In genomic region chr1:27366113-27366410, GRCh38 we compare ENCODE assay signal across 8 cellular contexts. TPM values are rescaled to one million over a fixed set of nuclear protein-coding genes. Genes with fewer than 3 reads are reported as not detected.
A peak's percentile ranks its signal among the peaks of the same experiment; 100 is the strongest.
DNase-seq lines count a peak whose midpoint lies in the region; ATAC-seq and TF ChIP-seq lines count a peak whose summit lies in the region.

No MANE protein-coding gene starts in this region.

- H3K9me3 ChIP-seq in OCI-LY7 (ENCODE audit: low read length) (no peaks in the 10 kb centered on the region), esophagus muscularis mucosa (no peaks in the 10 kb centered on the region), muscle layer of colon (ENCODE audit: low read length) (no peaks in the 10 kb centered on the region)

- DNase-seq in GM10248 (ENCODE audit: extremely low spot score) (peak; percentile 62), HK-2 (ENCODE audit: unreplicated experiment) (peak; percentile 87), OCI-LY7 (ENCODE audit: low spot score) (peak; percentile 36), esophagus muscularis mucosa (ENCODE audit: extremely low spot score) (peak; percentile 94)
- DNase-seq in activated T-cell treated with anti-CD3 and anti-CD28 coated beads, Interleukin-2, amount 50 U/mL, for 72 hours: peak; percentile 89 to 92

- no TSS peak for BruUV-seq in OCI-LY7 (replicated peaks; lab: Mats Ljungman, UMichigan)

- H3K4me2 ChIP-seq in OCI-LY7 (ENCODE audit: low read length): peak overlapping the region; percentile 87

- intact Hi-C loops in OCI-LY7 (cut with micrococcal nuclease; ENCODE audit: unreplicated experiment): no loop called here
- intact Hi-C loops in esophagus muscularis mucosa (cut with DNase I): no loop called here

- H3K4me1 ChIP-seq in OCI-LY7 (ENCODE audit: insufficient read depth, low read length, poor library complexity, severe bottlenecking) (peaks cover 22% of the 10 kb centered on the region), esophagus muscularis mucosa (peaks cover 37 to 51% (median 44%) of the 10 kb centered on the region in 4 donors), muscle layer of colon (ENCODE audit: insufficient read depth, low read length) (peaks cover 20% of the 10 kb centered on the region)

- H3K36me3 Mint-ChIP-seq in activated T-cell treated with anti-CD3 and anti-CD28 coated beads, Interleukin-2, amount 50 U/mL, for 72 hours (ENCODE audit: insufficient read depth in 2 of 2): no peaks in the 10 kb centered on the region
- no peaks in the 10 kb centered on the region for H3K36me3 Mint-ChIP-seq in stimulated activated memory B cell treated with anti-CD40 and anti-IgM and Interleukin-4, amounts not matched to agents 10 μg/mL and 1 μg/mL and 100 μg/mL, for 72 hours

- no peaks in the 10 kb centered on the region for H3K9me2 ChIP-seq in OCI-LY7 (ENCODE audit: insufficient read depth, low read length)

- no peaks in the 10 kb centered on the region for H3K9me3 Mint-ChIP-seq in activated T-cell treated with anti-CD3 and anti-CD28 coated beads, Interleukin-2, amount 50 U/mL, for 72 hours
- H3K9me3 Mint-ChIP-seq in stimulated activated memory B cell treated with anti-CD40 and anti-IgM and Interleukin-4, amounts not matched to agents 10 μg/mL and 1 μg/mL and 100 μg/mL, for 72 hours: no peaks in the 10 kb centered on the region

- peak; percentile 79 to 83 for ATAC-seq in activated T-cell treated with anti-CD3 and anti-CD28 coated beads, Interleukin-2, amount 50 U/mL, for 72 hours (replicated peaks in 1 of 2)
- ATAC-seq in stimulated activated memory B cell treated with anti-CD40 and anti-IgM and Interleukin-4, amounts not matched to agents 10 μg/mL and 1 μg/mL and 100 μg/mL, for 72 hours: peak; percentile 75
- ATAC-seq in HG02870 (IDR thresholded peaks at IDR 0.05; ENCODE audit: unreplicated experiment): no peak

- H3K27me3 ChIP-seq in esophagus muscularis mucosa: no peaks in the 10 kb centered on the region
- H3K27me3 ChIP-seq in muscle layer of colon (ENCODE audit: control insufficient read depth in 1 of 2, insufficient read depth in 2 of 2, low read length in 2 of 2): no peaks in the 10 kb centered on the region

- H3K4me3 Mint-ChIP-seq in activated T-cell treated with anti-CD3 and anti-CD28 coated beads, Interleukin-2, amount 50 U/mL, for 72 hours: peak overlapping the region; percentile 95 to 96
- H3K4me3 Mint-ChIP-seq in stimulated activated memory B cell treated with anti-CD40 and anti-IgM and Interleukin-4, amounts not matched to agents 10 μg/mL and 1 μg/mL and 100 μg/mL, for 72 hours: peak overlapping the region; percentile 93

- 0% methylated on average over 6 of the region's 30 CpGs for WGBS in esophagus muscularis mucosa

- no peak for TF ChIP-seq EP300 in esophagus muscularis mucosa (IDR thresholded peaks at IDR 0.05)

- H3K27ac ChIP-seq in OCI-LY7 (ENCODE audit: low read depth, low read length, poor library complexity, severe bottlenecking) (no peak overlapping the region), esophagus muscularis mucosa (replicated peaks in 1 of 4) (peak overlapping the region; percentile 98 to 100 (median 99)), muscle layer of colon (ENCODE audit: low read depth, low read length) (peak overlapping the region; percentile 98)

- peak overlapping the region; percentile 68 for H3K27ac Mint-ChIP-seq in activated T-cell treated with anti-CD3 and anti-CD28 coated beads, Interleukin-2, amount 50 U/mL, for 72 hours
- peak overlapping the region; percentile 83 for H3K27ac Mint-ChIP-seq in stimulated activated memory B cell treated with anti-CD40 and anti-IgM and Interleukin-4, amounts not matched to agents 10 μg/mL and 1 μg/mL and 100 μg/mL, for 72 hours

- CTCF ChIA-PET in GM10248 (lab: Yijun Ruan, JAX) (interaction anchor here (1.0 to 8.2 kb wide), 18 partner anchors 8 to 321 kb away, joined by 3 to 71 read pairs (median 6); partner anchors contain the start of genes CD164L2, FCN3 and GPR3), OCI-LY7 (lab: Charles Lee; ENCODE audit: unreplicated experiment) (interaction anchor here (0.6 to 0.9 kb wide), 5 partner anchors 22 to 1319 kb away, joined by 3 to 22 read pairs (median 7); partner anchors contain the start of gene SYTL1)

- H3K36me3 ChIP-seq in OCI-LY7 (ENCODE audit: insufficient read depth, low read length) (no peaks in the 10 kb centered on the region), esophagus muscularis mucosa (peaks cover 36 to 42% (median 37%) of the 10 kb centered on the region in 4 donors), muscle layer of colon (ENCODE audit: insufficient read depth, low read length) (peaks cover 27% of the 10 kb centered on the region)

- no peaks in the 10 kb centered on the region for H3K79me2 ChIP-seq in OCI-LY7 (ENCODE audit: insufficient read depth, low read depth, low read length)

- no peaks in the 10 kb centered on the region for H4K20me1 ChIP-seq in OCI-LY7 (ENCODE audit: insufficient read depth, low read length)

- peak; percentile 17 for TF ChIP-seq POLR2A in esophagus muscularis mucosa (IDR thresholded peaks at IDR 0.05; ENCODE audit: low read depth)

- TF ChIP-seq CTCF in GM10248 (IDR thresholded peaks at IDR 0.05; ENCODE audit: control extremely low read depth, extremely low read depth, low read depth, missing control alignments): no peak
- no peak for TF ChIP-seq CTCF in OCI-LY7 (conservative IDR thresholded peaks at IDR 0.05; ENCODE audit: low read length)
- TF ChIP-seq CTCF in esophagus muscularis mucosa (IDR thresholded peaks at IDR 0.05): no peak

- peak overlapping the region; percentile 62 for H3K4me3 ChIP-seq in OCI-LY7 (ENCODE audit: low read depth, low read length, poor library complexity, severe bottlenecking)
- H3K4me3 ChIP-seq in esophagus muscularis mucosa: peak overlapping the region; percentile 77 to 96 (median 89)
- H3K4me3 ChIP-seq in muscle layer of colon (ENCODE audit: low read depth in 1 of 2, low read length in 2 of 2): peak overlapping the region; percentile 61 to 62

- H3K27me3 Mint-ChIP-seq in activated T-cell treated with anti-CD3 and anti-CD28 coated beads, Interleukin-2, amount 50 U/mL, for 72 hours (ENCODE audit: low read depth): no peaks in the 10 kb centered on the region
- H3K27me3 Mint-ChIP-seq in stimulated activated memory B cell treated with anti-CD40 and anti-IgM and Interleukin-4, amounts not matched to agents 10 μg/mL and 1 μg/mL and 100 μg/mL, for 72 hours: no peaks in the 10 kb centered on the region

- H3K9ac ChIP-seq in muscle layer of colon (ENCODE audit: low read length): peak overlapping the region; percentile 49

- H3K4me1 Mint-ChIP-seq in activated T-cell treated with anti-CD3 and anti-CD28 coated beads, Interleukin-2, amount 50 U/mL, for 72 hours (ENCODE audit: low read depth): peaks cover 34% of the 10 kb centered on the region
- peaks cover 56% of the 10 kb centered on the region for H3K4me1 Mint-ChIP-seq in stimulated activated memory B cell treated with anti-CD40 and anti-IgM and Interleukin-4, amounts not matched to agents 10 μg/mL and 1 μg/mL and 100 μg/mL, for 72 hours

- H2AFZ ChIP-seq in OCI-LY7 (ENCODE audit: low read length): peak overlapping the region; percentile 89; the same call in 1 of the 2 replicates

- POLR2A ChIA-PET in GM10248 (lab: Yijun Ruan, JAX): interaction anchor here (0.7 kb wide), 2 partner anchors 40 to 380 kb away, joined by 6 read pairs; no protein-coding TSS in a partner anchor
- POLR2A ChIA-PET in OCI-LY7 (lab: Charles Lee): interaction anchor here (0.6 to 0.7 kb wide), 3 partner anchors 32 to 195 kb away, joined by 4 to 5 read pairs (median 4); no protein-coding TSS in a partner anchor

RNA-seq across cellular contexts. Expression of gene MAP3K6, which starts 0.7 kb away (rescaled TPM):
- total RNA-seq in OCI-LY7 (2014; rRNA removed; shearing (Covaris generic)): 5.9 and 10.0 TPM in 2 replicates
- total RNA-seq in OCI-LY7 (2022) (8.0 and 11.3 TPM in 2 replicates), esophagus muscularis mucosa (10 to 100 TPM; 29.7 to 80.1 (median 55.4) TPM)
- total RNA-seq in activated T-cell treated with anti-CD3 and anti-CD28 coated beads, Interleukin-2, amount 50 U/mL, for 72 hours: 10 to 100 TPM in 1 of 2 donors, 1 to 10 TPM in 1; 8.3 to 10.4 TPM

RNA-seq across cellular contexts. Expression of gene FCN3, which starts 8.6 kb away (rescaled TPM):
- total RNA-seq in OCI-LY7 (2014; rRNA removed; shearing (Covaris generic)): not detected in 2 replicates
- total RNA-seq in OCI-LY7 (2022): not detected in 2 replicates
- not detected for total RNA-seq in activated T-cell treated with anti-CD3 and anti-CD28 coated beads, Interleukin-2, amount 50 U/mL, for 72 hours
- 10 to 100 TPM in 2 of 4 donors, 1 to 10 TPM in 2; 2.9 to 16.6 (median 10.5) TPM for total RNA-seq in esophagus muscularis mucosa

RNA-seq across cellular contexts. Expression of gene CD164L2, which starts 17.1 kb away (rescaled TPM):
- 0.13 TPM in 1 of 2 replicates, not detected in the other for total RNA-seq in OCI-LY7 (2014; rRNA removed; shearing (Covaris generic))
- total RNA-seq in OCI-LY7 (2022): not detected in 2 replicates
- not detected for total RNA-seq in activated T-cell treated with anti-CD3 and anti-CD28 coated beads, Interleukin-2, amount 50 U/mL, for 72 hours
- total RNA-seq in esophagus muscularis mucosa: not detected

RNA-seq across cellular contexts. Expression of gene SYTL1, which starts 24.2 kb away (rescaled TPM):
- 67.9 and 117 TPM in 2 replicates for total RNA-seq in OCI-LY7 (2014; rRNA removed; shearing (Covaris generic))
- total RNA-seq in OCI-LY7 (2022) (81.7 and 91.6 TPM in 2 replicates), esophagus muscularis mucosa (1 to 10 TPM in 2 of 4 donors, under 1 TPM in 2; 0.29 to 3.7 (median 1.5) TPM)
- 10 to 100 TPM; 73.1 to 89.9 TPM for total RNA-seq in activated T-cell treated with anti-CD3 and anti-CD28 coated beads, Interleukin-2, amount 50 U/mL, for 72 hours

RNA-seq across cellular contexts. Expression of gene GPR3, which starts 26.4 kb away (rescaled TPM):
- total RNA-seq in OCI-LY7 (2014; rRNA removed; shearing (Covaris generic)): 0.21 and 0.32 TPM in 2 replicates
- total RNA-seq in OCI-LY7 (2022) (0.22 and 0.25 TPM in 2 replicates), esophagus muscularis mucosa (1 to 10 TPM in 1 of 4 donors, under 1 TPM in 1, not detected in 2; 0.13 to 4.5 TPM)
- total RNA-seq in activated T-cell treated with anti-CD3 and anti-CD28 coated beads, Interleukin-2, amount 50 U/mL, for 72 hours: under 1 TPM; 0.81 to 0.91 TPM

Comparison
In these comparisons a context has a peak if more than half of its experiments do, and no peak if none do; other contexts are left out.
1. DNase-seq: peak in every context shown above with its lines; median percentile 94 in esophagus muscularis mucosa; 90 in activated T-cell treated with anti-CD3 and anti-CD28 coated beads, Interleukin-2, amount 50 U/mL, for 72 hours; 87 in HK-2; 62 in GM10248; 36 in OCI-LY7.